8 cellular contexts compared by ENCODE assay signal in the genomic region with DNA sequence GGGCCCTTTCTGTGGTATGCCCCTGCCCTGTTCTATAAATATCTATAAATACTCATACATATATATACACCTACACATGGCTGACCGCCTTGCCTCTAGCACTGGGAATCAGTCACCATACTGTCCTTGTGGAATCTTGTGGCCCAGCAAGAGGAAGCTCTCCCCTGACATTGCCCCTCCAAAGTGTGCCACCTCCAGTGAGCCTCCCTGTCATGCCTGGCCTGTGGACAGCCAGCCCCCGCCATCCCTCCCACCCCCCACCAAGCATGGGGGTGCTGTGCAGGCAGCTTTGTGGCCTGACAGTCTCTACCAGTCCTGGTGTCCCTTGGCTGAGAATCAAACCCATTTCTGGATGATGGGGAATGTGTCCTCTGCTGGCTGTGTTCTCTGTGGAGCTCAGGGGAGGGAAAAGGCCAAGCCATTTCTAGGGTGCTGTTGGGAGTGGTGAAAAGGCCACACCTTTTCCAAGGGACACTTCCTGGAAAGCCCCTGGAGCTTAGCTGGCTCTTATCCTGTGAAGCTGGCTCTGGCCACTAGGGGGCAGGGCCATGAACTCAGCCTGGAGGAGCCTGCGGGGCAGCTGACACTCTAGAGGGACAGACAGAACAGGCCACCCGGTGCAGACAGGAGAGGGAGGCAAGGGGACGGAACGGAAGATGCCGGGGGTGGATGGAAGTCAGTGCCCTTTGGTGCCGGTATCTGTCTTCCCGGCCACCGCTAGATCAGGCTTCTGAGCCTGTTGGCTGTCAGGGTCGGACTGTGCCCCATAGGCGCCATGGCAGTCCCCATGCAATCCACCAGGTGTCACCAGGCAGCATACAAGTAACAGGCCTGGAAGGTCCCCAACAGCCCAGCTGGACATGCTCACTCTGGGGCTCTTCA.
DNase-seq lines count a peak whose midpoint lies in the region; ATAC-seq, FAIRE-seq and TF ChIP-seq lines count a peak whose summit lies in the region.
"Not testable (repeated sequence)": the region's sequence is repeated elsewhere in the genome, so short reads cannot be mapped to it uniquely, and the experiment has no call there.

No MANE protein-coding gene starts in this region.

- peak overlapping the region; percentile 44 for H3K27ac ChIP-seq in skeletal muscle tissue (ENCODE audit: low read depth, low read length)

- peak; percentile 84 for ATAC-seq in left lobe of liver

- not testable (repeated sequence) for H3K36me3 ChIP-seq in endocrine pancreas (ENCODE audit: control insufficient read depth, insufficient read depth, low read length); skeletal muscle tissue (ENCODE audit: control insufficient read depth in 3 of 3, insufficient read depth in 3 of 3, low read length in 3 of 3)

- DNase-seq in MV-4-11 (lab: John Stamatoyannopoulos, UW) (peak; percentile 82), SK-MEL-5 (ENCODE audit: low read depth, low spot score) (peak; percentile 80), left lobe of liver (ENCODE audit: low spot score) (peak; percentile 82), urothelium cell line (ENCODE audit: low spot score) (peak; percentile 67)
- DNase-seq in activated T-cell treated with anti-CD3 and anti-CD28 coated beads, Interleukin-2, amount 50 U/mL, for 48 hours, result peak; percentile 87 to 88

- not testable (repeated sequence) for H3K27me3 ChIP-seq in endocrine pancreas (ENCODE audit: control insufficient read depth, insufficient read depth, low read length); skeletal muscle tissue (ENCODE audit: control insufficient read depth in 3 of 3, insufficient read depth in 3 of 3, low read length in 3 of 3)

- H3K4me1 ChIP-seq in endocrine pancreas (ENCODE audit: control insufficient read depth, insufficient read depth, low read length); skeletal muscle tissue (ENCODE audit: control insufficient read depth in 3 of 3, insufficient read depth in 3 of 3, low read length in 3 of 3): not testable (repeated sequence)

- not testable (repeated sequence) for H3K9me3 ChIP-seq in endocrine pancreas (ENCODE audit: control insufficient read depth, low read length); skeletal muscle tissue (ENCODE audit: control insufficient read depth in 3 of 3, low read length in 3 of 3)

- peak; percentile 52 for FAIRE-seq in urothelium cell line (lab: Jason Lieb, UNC)

- TF ChIP-seq CTCF in GM12872 (IDR thresholded peaks at IDR 0.05; ENCODE audit: insufficient read depth, low read depth, low read length), result peak; percentile 72

- in situ Hi-C loops in SK-MEL-5 (cut with HindIII; ENCODE audit: low pct_unique_long_range_greater_than_20kb, low sequenced_read_pairs), result not testable (repeated sequence)

- peak overlapping the region; percentile 60 for H3K9ac ChIP-seq in endocrine pancreas (ENCODE audit: control insufficient read depth, insufficient read depth, low read length)
- peak overlapping the region in 2 of 3 donors; percentile 65 to 85 for H3K9ac ChIP-seq in skeletal muscle tissue (ENCODE audit: low read depth in 1 of 3, low read length in 3 of 3)

- peak overlapping the region; percentile 14 for H3K4me3 ChIP-seq in endocrine pancreas (ENCODE audit: control insufficient read depth, insufficient read depth, low read length)
- peak overlapping the region; percentile 59 to 79 (median 77) for H3K4me3 ChIP-seq in skeletal muscle tissue (ENCODE audit: low read length in 3 of 3)

Comparison
In these comparisons a context has a peak if more than half of its experiments do, and no peak if none do; other contexts are left out.
1. Peak in every context shown above with its lines: DNase-seq, ATAC-seq, H3K4me3 ChIP-seq and H3K27ac ChIP-seq.